8 cellular contexts compared by ENCODE assay signal in genomic region chr19:45902651-45903625, GRCh38. TPM values are rescaled to one million over a fixed set of nuclear protein-coding genes. Genes with fewer than 3 reads are reported as not detected.
DNase-seq lines count a peak whose midpoint lies in the region; ATAC-seq and TF ChIP-seq lines count a peak whose summit lies in the region.

No MANE protein-coding gene starts in this region.

- peak in 1 of 2 donors; percentile 32 for TF ChIP-seq POLR2A in lower leg skin (IDR thresholded peaks at IDR 0.05)

- no peaks in the 10 kb centered on the region for H3K27me3 ChIP-seq in CD4-positive, alpha-beta T cell (ENCODE audit: control insufficient read depth, insufficient read depth, low read length)
- no peaks in the 10 kb centered on the region for H3K27me3 ChIP-seq in dorsolateral prefrontal cortex

- peak; percentile 81 for ATAC-seq in CD4-positive, alpha-beta T cell (ENCODE audit: poor library complexity)
- peak; percentile 82 for ATAC-seq in GM19438 (IDR thresholded peaks at IDR 0.05; ENCODE audit: low read depth, unreplicated experiment)
- peak; percentile 82 for ATAC-seq in HG03571 (IDR thresholded peaks at IDR 0.05; ENCODE audit: unreplicated experiment)

- H3K36me3 Mint-ChIP-seq in CD4-positive, alpha-beta T cell (ENCODE audit: low read depth) = peaks cover 35% of the 10 kb centered on the region

- CTCF ChIA-PET in CD4-positive, alpha-beta T cell (lab: Charles Lee) = interaction anchor here (0.5 to 2.3 kb wide), 6 partner anchors 17 to 172 kb away, joined by 3 to 14 read pairs (median 6); partner anchors contain the start of genes FBXO46, IRF2BP1 and SYMPK

- peak overlapping the region; percentile 85 for H3K27ac ChIP-seq in CD4-positive, alpha-beta T cell (ENCODE audit: low read depth, low read length)
- peak overlapping the region; percentile 71 to 99 (median 94) for H3K27ac ChIP-seq in dorsolateral prefrontal cortex

- peak overlapping the region; percentile 89 for H3K27ac Mint-ChIP-seq in CD4-positive, alpha-beta T cell

- H3K27me3 Mint-ChIP-seq in CD4-positive, alpha-beta T cell = no peaks in the 10 kb centered on the region

- H3K9me3 Mint-ChIP-seq in CD4-positive, alpha-beta T cell = no peaks in the 10 kb centered on the region

- peak overlapping the region; percentile 95 for H3K4me3 Mint-ChIP-seq in CD4-positive, alpha-beta T cell

- no peak for TF ChIP-seq CTCF in CD4-positive, alpha-beta T cell (IDR thresholded peaks at IDR 0.05)
- TF ChIP-seq CTCF in dorsolateral prefrontal cortex (IDR thresholded peaks at IDR 0.05 in 54 of 56, conservative IDR thresholded peaks at IDR 0.05 in 2 of 56; ENCODE audit: low read depth in 1 of 56, partially characterized antibody in 56 of 56) (peak in 29 of 56 donors; percentile 5 to 55 (median 23)), lower leg skin (IDR thresholded peaks at IDR 0.05) (no peak)

- intact Hi-C loops in CD4-positive, alpha-beta T cell (cut with DNase I, micrococcal nuclease) = loop anchor here (1.0 to 10.0 kb wide), 6 partner anchors 17 to 724 kb away; partner anchors contain the start of genes IRF2BP1 (in 2 of the 2), BLOC1S3 (in 1 of the 2), CCDC61 (in 1 of the 2) and FOXA3 (in 1 of the 2)
- intact Hi-C loops in dorsolateral prefrontal cortex (cut with DNase I) (loop anchor here (1.0 to 5.0 kb wide), 6 partner anchors 16 to 114 kb away; partner anchors contain the start of genes IRF2BP1 (in 2 of the 2), SYMPK (in 2 of the 2), CCDC61 (in 1 of the 2) and FOXA3 (in 1 of the 2)), lower leg skin (cut with DNase I; ENCODE audit: low total_unique reads) (no loop called here)

- peak; percentile 97 to 100 (median 99) for DNase-seq in CD4-positive, alpha-beta T cell
- DNase-seq in NCI-H774 (lab: John Stamatoyannopoulos, UW) (peak; percentile 98), dorsolateral prefrontal cortex (peak; percentile 91 to 99 (median 95)), lower leg skin (ENCODE audit: low spot score in 2 of 2) (peak; percentile 95 to 99)
- DNase-seq in activated CD4-positive, alpha-beta T cell treated with anti-CD3 and anti-CD28 coated beads, Interleukin-2, amount 50 U/mL, for 48 hours = peak; percentile 99
- peak; percentile 98 to 100 for DNase-seq in stimulated activated CD4-positive, alpha-beta T cell treated with anti-CD3 and anti-CD28 coated beads, Interleukin-4, amount 100 ng/mL, for 4 hours

- peak overlapping the region; percentile 57 to 99 (median 85) for H3K4me3 ChIP-seq in dorsolateral prefrontal cortex
- H3K4me3 ChIP-seq in lower leg skin (ENCODE audit: low read depth, poor library complexity, severe bottlenecking) = peak overlapping the region; percentile 45

- POLR2A ChIA-PET in CD4-positive, alpha-beta T cell (lab: Charles Lee) = interaction anchor here (0.6 to 3.6 kb wide), 19 partner anchors 11 to 901 kb away, joined by 3 to 44 read pairs (median 4); partner anchors contain the start of genes CALM3, CCDC61, FBXO46 and FOXA3

- peaks cover 28% of the 10 kb centered on the region for H3K4me1 Mint-ChIP-seq in CD4-positive, alpha-beta T cell (ENCODE audit: low read depth)

- 2 to 3% methylated on average over 44 to 68 of the region's 73 CpGs for WGBS in lower leg skin, 2 donors

- no peaks in the 10 kb centered on the region for H3K9me3 ChIP-seq in CD4-positive, alpha-beta T cell (ENCODE audit: control insufficient read depth, low read length)

RNA-seq across cellular contexts. Expression of gene MYPOP, which starts 0.5 kb away (rescaled TPM):
- 1 to 10 TPM; 4.1 to 4.7 TPM for total RNA-seq in CD4-positive, alpha-beta T cell
- total RNA-seq in dorsolateral prefrontal cortex (10 to 100 TPM; 17.2 to 46.3 (median 34.0) TPM), lower leg skin (1 to 10 TPM; 2.0 to 8.0 (median 7.2) TPM)

RNA-seq across cellular contexts. Expression of gene NANOS2, which starts 11.6 kb away (rescaled TPM):
- not detected for total RNA-seq in CD4-positive, alpha-beta T cell
- total RNA-seq in dorsolateral prefrontal cortex (1 to 10 TPM in 1 of 120 experiments, under 1 TPM in 15, not detected in 104; 0.28 to 1.7 (median 0.49) TPM), lower leg skin (not detected)

RNA-seq across cellular contexts. Expression of gene IRF2BP1, which starts 17.0 kb away (rescaled TPM):
- total RNA-seq in CD4-positive, alpha-beta T cell = 10 to 100 TPM; 21.0 to 21.6 TPM
- 10 to 100 TPM; 30.3 to 53.6 (median 40.7) TPM for total RNA-seq in dorsolateral prefrontal cortex
- 10 to 100 TPM; 38.9 to 44.0 (median 42.8) TPM for total RNA-seq in lower leg skin

RNA-seq across cellular contexts. Expression of gene FOXA3, which starts 38.8 kb away (rescaled TPM):
- not detected for total RNA-seq in CD4-positive, alpha-beta T cell
- total RNA-seq in dorsolateral prefrontal cortex (under 1 TPM in 2 of 120 experiments, not detected in 118; 0.30 to 0.32 TPM), lower leg skin (under 1 TPM in 1 of 4 donors, not detected in 3; 0.12 TPM)

RNA-seq across cellular contexts. Expression of gene SYMPK, which starts 40.0 kb away (rescaled TPM):
- 10 to 100 TPM; 63.3 to 65.0 TPM for total RNA-seq in CD4-positive, alpha-beta T cell
- total RNA-seq in dorsolateral prefrontal cortex (100 to 1,000 TPM in 17 of 120 experiments, 10 to 100 TPM in 103; 65.0 to 119 (median 87.1) TPM), lower leg skin (10 to 100 TPM; 30.3 to 62.8 (median 46.6) TPM)

Comparison
In these comparisons a context has a peak if more than half of its experiments do, and no peak if none do; other contexts are left out.
1. Peak in every context shown above with its lines: DNase-seq, ATAC-seq, H3K4me3 ChIP-seq and H3K27ac ChIP-seq.
2. CTCF ChIP-seq: peak in dorsolateral prefrontal cortex (29 of 56); none in CD4-positive, alpha-beta T cell (single experiment) and lower leg skin (0 of 3).